In genomic region chr11:10455637-10456487, GRCh38 we compare ENCODE assay signal across 1 cellular context.
TF ChIP-seq lines count a peak whose summit lies in the region.

No MANE protein-coding gene starts in this region.

TF ChIP-seq in HepG2, 621 proteins besides CTCF, POLR2A, EP300 and RAD21 (continued from another document):
- TF ChIP-seq ZNF770 (CRISPR knock-in tag; IDR thresholded peaks at IDR 0.05): peak; percentile 48; the same call in 1 of the 2 replicates
